Comparison of ENCODE assay signal across 1 cellular context in genomic region chr1:108560430-108561144, GRCh38.
A peak's percentile ranks its signal among the peaks of the same experiment; 100 is the strongest.
TF ChIP-seq lines count a peak whose summit lies in the region.

No MANE protein-coding gene starts in this region.

TF ChIP-seq in K562, 482 proteins besides CTCF, POLR2A, EP300 and RAD21 (continued from another document and continues in another):
- TF ChIP-seq ZNF449 (CRISPR knock-in tag; IDR thresholded peaks at IDR 0.05), result no peak
- TF ChIP-seq SUPT5H (IDR thresholded peaks at IDR 0.05), result no peak
- 0 out of 4 replicates have a peak, but pooled peaks of 1 of the 2 experiments have one; percentile 19 for TF ChIP-seq NRF1 (conservative IDR thresholded peaks at IDR 0.05 in 1 of 2, IDR thresholded peaks at IDR 0.05 in 1 of 2)
- no peak for TF ChIP-seq MLX (CRISPR knock-in tag; conservative IDR thresholded peaks at IDR 0.05)
- TF ChIP-seq TBP (optimal IDR thresholded peaks at IDR 0.05; ENCODE audit: low read depth, low read length), result peak; percentile 61
- no peak for TF ChIP-seq CTCFL (IDR thresholded peaks at IDR 0.05; ENCODE audit: borderline replicate concordance, insufficient read depth, low read depth, low read length, poor library complexity, severe bottlenecking)
- TF ChIP-seq STAG1 (CRISPR knock-in tag; IDR thresholded peaks at IDR 0.05; ENCODE audit: borderline replicate concordance), result no peak
- TF ChIP-seq ZNF121 (CRISPR knock-in tag; conservative IDR thresholded peaks at IDR 0.05), result no peak
- no peak for TF ChIP-seq FOS (IDR thresholded peaks at IDR 0.05; ENCODE audit: extremely low read depth, insufficient read length)
- TF ChIP-seq ID3 (CRISPR knock-in tag; IDR thresholded peaks at IDR 0.05), result no peak
- 0 out of 2 replicates have a peak, but pooled peaks have one; percentile 25 for TF ChIP-seq ID3 (tag; IDR thresholded peaks at IDR 0.05)
- TF ChIP-seq CHD2 (IDR thresholded peaks at IDR 0.05; ENCODE audit: low read depth, low read length), result no peak
- no peak for TF ChIP-seq NR2F6 (CRISPR knock-in tag; IDR thresholded peaks at IDR 0.05)
- TF ChIP-seq SREBF1 (IDR thresholded peaks at IDR 0.05; ENCODE audit: borderline replicate concordance, low read depth, low read length), result no peak
- TF ChIP-seq MIER1 (IDR thresholded peaks at IDR 0.05; ENCODE audit: low read depth), result no peak
- TF ChIP-seq GATAD2B (IDR thresholded peaks at IDR 0.05; ENCODE audit: borderline replicate concordance), result no peak
- TF ChIP-seq NFE2L1 (tag; IDR thresholded peaks at IDR 0.05; ENCODE audit: borderline replicate concordance, low read depth), result no peak
- 0 out of 2 replicates have a peak, but pooled peaks have one; percentile 51 for TF ChIP-seq IRF1 (CRISPR knock-in tag; IDR thresholded peaks at IDR 0.05; ENCODE audit: borderline replicate concordance)
- TF ChIP-seq PRDM10 (IDR thresholded peaks at IDR 0.05; ENCODE audit: partially characterized antibody), result peak; percentile 21
- no peak for TF ChIP-seq ZNF431 (CRISPR knock-in tag; IDR thresholded peaks at IDR 0.05)
- TF ChIP-seq ZBTB49 (CRISPR knock-in tag; IDR thresholded peaks at IDR 0.05; ENCODE audit: borderline replicate concordance), result no peak
- no peak for TF ChIP-seq ZNF76 (CRISPR knock-in tag; IDR thresholded peaks at IDR 0.05; ENCODE audit: borderline replicate concordance)
- no peak for TF ChIP-seq CSDE1 (IDR thresholded peaks at IDR 0.05)
- TF ChIP-seq MLLT1 (IDR thresholded peaks at IDR 0.05), result no peak
- TF ChIP-seq EGR1 (conservative IDR thresholded peaks at IDR 0.05), result no peak
- no peak for TF ChIP-seq CBFB (CRISPR knock-in tag; IDR thresholded peaks at IDR 0.05)
- no peak for TF ChIP-seq AFF1 (IDR thresholded peaks at IDR 0.05; ENCODE audit: low read depth in 1 of 2, partially characterized antibody in 2 of 2)
- TF ChIP-seq SRSF3 (IDR thresholded peaks at IDR 0.05; ENCODE audit: insufficient read depth, low read length), result no peak
- 0 out of 2 replicates have a peak, but pooled peaks have one; percentile 18 for TF ChIP-seq SMC3 (conservative IDR thresholded peaks at IDR 0.05; ENCODE audit: insufficient read depth, low read depth, low read length)
- no peak for TF ChIP-seq KLF6 (CRISPR knock-in tag; IDR thresholded peaks at IDR 0.05; ENCODE audit: borderline replicate concordance)
- TF ChIP-seq ZSCAN32 (CRISPR knock-in tag; IDR thresholded peaks at IDR 0.05), result no peak
- TF ChIP-seq MYC (IDR thresholded peaks at IDR 0.05; ENCODE audit: low read depth, low read length), result no peak
- TF ChIP-seq MYC (CRISPR knock-in tag; IDR thresholded peaks at IDR 0.05; ENCODE audit: borderline replicate concordance, low read depth), result peak; percentile 25; the same call in 1 of the 2 replicates
- TF ChIP-seq SP1 (CRISPR knock-in tag; IDR thresholded peaks at IDR 0.05), result peak; percentile 42; the same call in 1 of the 2 replicates
- TF ChIP-seq ZNF583 (CRISPR knock-in tag; IDR thresholded peaks at IDR 0.05), result no peak
- no peak for TF ChIP-seq ZBTB2 (IDR thresholded peaks at IDR 0.05)
- no peak for TF ChIP-seq ATF4 (CRISPR knock-in tag; IDR thresholded peaks at IDR 0.05)
- TF ChIP-seq KDM2B (CRISPR knock-in tag; IDR thresholded peaks at IDR 0.05), result no peak
- no peak for TF ChIP-seq MED1 (CRISPR knock-in tag; IDR thresholded peaks at IDR 0.05; ENCODE audit: borderline replicate concordance)
- no peak for TF ChIP-seq DPF2 (IDR thresholded peaks at IDR 0.05)
- TF ChIP-seq ZNF347 (CRISPR knock-in tag; IDR thresholded peaks at IDR 0.05; ENCODE audit: low read depth), result no peak
- TF ChIP-seq FOXK2 (conservative IDR thresholded peaks at IDR 0.05 in 1 of 2, IDR thresholded peaks at IDR 0.05 in 1 of 2; ENCODE audit: low read depth in 2 of 2), result no peak
- peak; percentile 15; the same call in 1 of the 2 replicates for TF ChIP-seq CXXC5 (CRISPR knock-in tag; IDR thresholded peaks at IDR 0.05)
- no peak for TF ChIP-seq HNRNPL (IDR thresholded peaks at IDR 0.05; ENCODE audit: low read depth, low read length)
